Comparison of ENCODE assay signal across 26 cellular contexts in genomic region chr13:90402102-90402501, GRCh38.
"Had no signal": no experiment of that assay in that cellular context is flagged by ENCODE, and none has a peak within 500 bp of the region (broad histone marks: within the 10 kb centered on the region; RNA-seq: fewer than 3 reads in every experiment).

No MANE protein-coding gene starts in this region.

- H3K4me1 ChIP-seq: parathyroid adenoma, psoas muscle, right lobe of liver, sigmoid colon, stomach, thyroid gland, tibial nerve, upper lobe of left lung, vagina had no signal

- H3K27ac ChIP-seq: neural progenitor cell, ovary, parathyroid adenoma, psoas muscle, right lobe of liver, sigmoid colon, stomach, thoracic aorta, thyroid gland, tibial nerve, upper lobe of left lung, vagina had no signal

- H3K27me3 ChIP-seq: neural progenitor cell, ovary, right lobe of liver, sigmoid colon, stomach, thyroid gland, tibial nerve, upper lobe of left lung, vagina had no signal

- H3K4me3 ChIP-seq: neural progenitor cell, ovary, psoas muscle, right lobe of liver, sigmoid colon, stomach, thoracic aorta, thyroid gland, tibial nerve, upper lobe of left lung, vagina had no signal

- H2AFZ ChIP-seq: neural progenitor cell, parathyroid adenoma had no signal

- H3K4me2 ChIP-seq: neural progenitor cell had no signal

- H3K36me3 ChIP-seq: neural progenitor cell, ovary, right lobe of liver, sigmoid colon, stomach, thoracic aorta, thyroid gland, tibial nerve, upper lobe of left lung, vagina had no signal

- H3K9ac ChIP-seq: neural progenitor cell, parathyroid adenoma had no signal

- H3K9me3 ChIP-seq: ovary, psoas muscle, right lobe of liver, thoracic aorta, thyroid gland, upper lobe of left lung, vagina had no signal

- H3K79me2 ChIP-seq: parathyroid adenoma had no signal

- ATAC-seq: natural killer cell; psoas muscle; right cardiac atrium; right lobe of liver; stimulated activated effector memory CD8-positive, alpha-beta T cell treated with anti-CD3 and anti-CD28 coated beads, Interleukin-12 subunit alpha, Interleukin-12 subunit beta, amount 100 ng/mL, for 72 hours; stimulated activated naive B cell treated with anti-CD40 and anti-IgM and Interleukin-4, amounts not matched to agents 10 μg/mL and 1 μg/mL and 100 μg/mL, for 72 hours had no signal

- DNase-seq: natural killer cell; occipital lobe; ovary; posterior cingulate gyrus; psoas muscle; right cardiac atrium; right lobe of liver; sigmoid colon; small intestine; stimulated activated CD4-positive, alpha-beta T cell treated with anti-CD3 and anti-CD28 coated beads, Interleukin-15, amount 100 ng/mL, for 24 hours; stimulated activated CD4-positive, alpha-beta T cell treated with anti-CD3 and anti-CD28 coated beads, Interleukin-2, amount 100 ng/mL, for 24 hours; stimulated activated CD4-positive, alpha-beta T cell treated with anti-CD3 and anti-CD28 coated beads, Interleukin-2, amount 100 ng/mL, for 48 hours; stimulated activated CD4-positive, alpha-beta T cell treated with anti-CD3 and anti-CD28 coated beads, Interleukin-4, amount 100 ng/mL, for 24 hours; stimulated activated naive B cell treated with anti-CD40 and anti-IgM and Interleukin-4, amounts not matched to agents 10 μg/mL and 1 μg/mL and 100 μg/mL, for 72 hours; stimulated activated naive CD4-positive, alpha-beta T cell treated with Interleukin-2 at 50 U/mL for 16 hours; stomach; thyroid gland; trophoblast cell; upper lobe of left lung had no signal

- FAIRE-seq: small intestine, urothelium cell line had no signal
